15 cellular contexts compared by ENCODE assay signal in genomic region chr2:37698931-37699481, GRCh38. TPM values are rescaled to one million over a fixed set of nuclear protein-coding genes. Genes with fewer than 3 reads are reported as not detected.
DNase-seq lines count a peak whose midpoint lies in the region; ATAC-seq and TF ChIP-seq lines count a peak whose summit lies in the region.
"Had no signal": no experiment of that assay in that cellular context is flagged by ENCODE, and none has a peak within 500 bp of the region (broad histone marks: within the 10 kb centered on the region; RNA-seq: fewer than 3 reads in every experiment).

No MANE protein-coding gene starts in this region.

- TF ChIP-seq CTCF in astrocyte of the spinal cord (IDR thresholded peaks at IDR 0.05; ENCODE audit: low read depth, low read length) (no peak), body of pancreas (IDR thresholded peaks at IDR 0.05) (no peak)

- WGBS in body of pancreas, 2 donors = 92 to 94% methylated on average over 2 of the region's 2 CpGs

- no peak overlapping the region for H3K4me3 ChIP-seq in astrocyte of the spinal cord (ENCODE audit: low read depth, low read length)
- H3K4me3 ChIP-seq in body of pancreas = no peak overlapping the region
- H3K4me3 ChIP-seq: dorsolateral prefrontal cortex, sigmoid colon, tibial artery had no signal

- no peak overlapping the region for H3K27ac ChIP-seq in body of pancreas
- H3K27ac ChIP-seq: dorsolateral prefrontal cortex, tibial artery had no signal

- in situ Hi-C loops in astrocyte of the spinal cord (cut with HindIII; ENCODE audit: low sequenced_read_pairs) = loop anchor here (25.0 kb wide), 1 partner anchor 287 kb away; no protein-coding TSS in a partner anchor

- no peak for ATAC-seq in GM18870 (IDR thresholded peaks at IDR 0.05; ENCODE audit: unreplicated experiment)
- ATAC-seq in GM21447 (IDR thresholded peaks at IDR 0.05; ENCODE audit: unreplicated experiment) = no peak
- ATAC-seq in body of pancreas = no peak

- TF ChIP-seq POLR2A in body of pancreas (IDR thresholded peaks at IDR 0.05) = no peak

- no peaks in the 10 kb centered on the region for H3K9me3 ChIP-seq in body of pancreas
- H3K9me3 ChIP-seq: sigmoid colon, tibial artery had no signal

- intact Hi-C loops in body of pancreas (cut with DNase I) = no loop called here

- DNase-seq in AG08395 (ENCODE audit: low spot score) (peak; percentile 16), M059J (ENCODE audit: low read depth) (peak; percentile 73), astrocyte of the spinal cord (ENCODE audit: low read depth, low spot score) (peak; percentile 54), left kidney (ENCODE audit: low read depth, low spot score) (peak; percentile 11), SHP77 (lab: John Stamatoyannopoulos, UW) (no peak), body of pancreas (no peak)
- DNase-seq: activated CD8-positive, alpha-beta memory T cell treated with anti-CD3 and anti-CD28 coated beads for 24 hours; aorta; dorsolateral prefrontal cortex; NCI-H1417 treated with DMSO at 0.1 percent for 48 hours; sigmoid colon; stimulated activated CD4-positive, alpha-beta T cell treated with anti-CD3 and anti-CD28 coated beads, Interleukin-4, amount 100 ng/mL, for 24 hours; tibial artery had no signal

- no peaks in the 10 kb centered on the region for H3K27me3 ChIP-seq in body of pancreas
- H3K27me3 ChIP-seq: sigmoid colon, tibial artery had no signal

- no peaks in the 10 kb centered on the region for H3K4me1 ChIP-seq in body of pancreas
- H3K4me1 ChIP-seq: tibial artery had no signal

- no peaks in the 10 kb centered on the region for H3K36me3 ChIP-seq in body of pancreas (replicated peaks in 1 of 2; ENCODE audit: insufficient read depth in 1 of 2, low read depth in 2 of 2)
- H3K36me3 ChIP-seq: sigmoid colon, tibial artery had no signal

RNA-seq across cellular contexts. Expression of gene CDC42EP3, which starts 27.6 kb away (rescaled TPM):
- total RNA-seq in M059J (2014; rRNA removed; shearing (Covaris generic)) = 63.4 and 78.4 TPM in 2 replicates
- 1 to 10 TPM; 5.3 to 7.8 TPM for total RNA-seq in body of pancreas

Comparison
In these comparisons a context has a peak if more than half of its experiments do, and no peak if none do; other contexts are left out.
1. DNase-seq: peak in AG08395 (single experiment), M059J (single experiment), astrocyte of the spinal cord (single experiment) and left kidney (single experiment); none in SHP77 (0 of 2) and body of pancreas (0 of 4).